In the genomic region with DNA sequence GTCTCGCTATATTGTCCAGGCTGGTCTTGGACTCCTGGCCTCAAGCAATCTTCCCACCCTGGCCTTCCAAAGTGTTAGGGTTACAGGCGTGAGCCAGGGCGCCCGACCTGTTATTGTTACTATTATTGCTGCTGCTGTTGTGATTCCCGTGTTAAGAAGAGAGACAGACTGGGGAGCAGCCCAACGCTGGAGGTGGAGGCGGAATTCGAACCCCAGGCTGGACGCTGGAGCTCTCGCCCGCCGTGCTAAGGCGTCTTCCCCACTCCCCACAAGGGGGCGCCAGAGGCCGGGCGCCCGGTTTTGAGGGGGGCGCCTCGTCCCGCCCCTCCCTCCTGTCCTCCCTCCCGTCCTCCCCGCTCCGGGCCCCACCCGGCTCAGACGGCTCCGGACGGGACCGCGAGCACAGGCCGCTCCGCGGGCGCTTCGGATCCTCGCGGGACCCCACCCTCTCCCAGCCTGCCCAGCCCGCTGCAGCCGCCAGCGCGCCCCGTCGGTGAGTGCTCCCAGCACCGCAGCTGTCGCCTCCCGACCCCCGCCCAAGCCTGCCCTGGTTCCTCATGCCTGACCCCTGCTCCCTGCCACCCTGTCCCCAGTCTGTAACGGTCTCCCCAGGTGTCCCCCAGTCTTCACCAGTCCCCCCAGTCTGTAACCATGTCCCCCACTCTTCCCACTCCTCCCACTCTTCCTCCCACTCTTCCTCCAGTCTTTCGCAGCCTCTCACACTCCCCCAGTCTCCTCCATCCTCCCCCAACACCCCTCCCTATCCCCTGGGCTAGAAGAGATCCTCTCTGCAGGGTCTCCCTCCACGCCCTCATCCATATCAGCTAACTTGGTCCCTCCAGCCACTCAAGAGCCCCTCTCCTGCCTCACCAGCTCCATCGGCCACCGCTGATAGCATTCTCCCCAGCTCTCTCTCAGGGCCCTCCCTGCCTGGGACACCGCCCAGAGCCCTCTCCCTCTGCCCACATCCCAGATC, we compare ENCODE assay signal across 1 cellular context.
A peak's percentile ranks its signal among the peaks of the same experiment; 100 is the strongest.
TF ChIP-seq lines count a peak whose summit lies in the region.

EHD2 (plus strand) TSS at position 377 of the 976 bp plus-strand sequence. CDS start 3,191 bp downstream, outside the sequence.

TF ChIP-seq in K562, 482 proteins besides CTCF, POLR2A, EP300 and RAD21 (continued from another document and continues in another):
- no peak for TF ChIP-seq ZBTB12 (CRISPR knock-in tag; IDR thresholded peaks at IDR 0.05)
- TF ChIP-seq ZNF174 (CRISPR knock-in tag; IDR thresholded peaks at IDR 0.05) = no peak
- no peak for TF ChIP-seq ZNF518B (CRISPR knock-in tag; IDR thresholded peaks at IDR 0.05)
- no peak for TF ChIP-seq CAMTA2 (CRISPR knock-in tag; conservative IDR thresholded peaks at IDR 0.05)
- no peak for TF ChIP-seq ZNF445 (CRISPR knock-in tag; IDR thresholded peaks at IDR 0.05; ENCODE audit: low read depth)
- TF ChIP-seq GATAD2B (IDR thresholded peaks at IDR 0.05; ENCODE audit: borderline replicate concordance) = no peak
- no peak for TF ChIP-seq IFI16 (CRISPR knock-in tag; IDR thresholded peaks at IDR 0.05)
- peak; percentile 53 for TF ChIP-seq CC2D1A (IDR thresholded peaks at IDR 0.05)
- TF ChIP-seq ZNF444 (CRISPR knock-in tag; IDR thresholded peaks at IDR 0.05) = no peak
- TF ChIP-seq, protein P1, sequence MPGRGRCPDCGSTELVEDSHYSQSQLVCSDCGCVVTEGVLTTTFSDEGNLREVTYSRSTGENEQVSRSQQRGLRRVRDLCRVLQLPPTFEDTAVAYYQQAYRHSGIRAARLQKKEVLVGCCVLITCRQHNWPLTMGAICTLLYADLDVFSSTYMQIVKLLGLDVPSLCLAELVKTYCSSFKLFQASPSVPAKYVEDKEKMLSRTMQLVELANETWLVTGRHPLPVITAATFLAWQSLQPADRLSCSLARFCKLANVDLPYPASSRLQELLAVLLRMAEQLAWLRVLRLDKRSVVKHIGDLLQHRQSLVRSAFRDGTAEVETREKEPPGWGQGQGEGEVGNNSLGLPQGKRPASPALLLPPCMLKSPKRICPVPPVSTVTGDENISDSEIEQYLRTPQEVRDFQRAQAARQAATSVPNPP (IDR thresholded peaks at IDR 0.05; ENCODE audit: borderline replicate concordance, insufficient read depth, insufficient read length) = no peak
- no peak for TF ChIP-seq TEAD4 (IDR thresholded peaks at IDR 0.05; ENCODE audit: low read length)
- no peak for TF ChIP-seq TEAD4 (CRISPR knock-in tag; IDR thresholded peaks at IDR 0.05; ENCODE audit: borderline replicate concordance)
- TF ChIP-seq E2F4 (CRISPR knock-in tag; IDR thresholded peaks at IDR 0.05; ENCODE audit: low read depth) = no peak
- TF ChIP-seq FOS (IDR thresholded peaks at IDR 0.05; ENCODE audit: extremely low read depth, insufficient read length) = no peak
- peak; percentile 73 for TF ChIP-seq DPF2 (IDR thresholded peaks at IDR 0.05)
- peak; percentile 55 for TF ChIP-seq FIP1L1 (IDR thresholded peaks at IDR 0.05; ENCODE audit: low read depth, low read length, poor library complexity, severe bottlenecking)
- no peak for TF ChIP-seq POLR2AphosphoS2 (IDR thresholded peaks at IDR 0.05; ENCODE audit: low read length)
- TF ChIP-seq, protein P2, sequence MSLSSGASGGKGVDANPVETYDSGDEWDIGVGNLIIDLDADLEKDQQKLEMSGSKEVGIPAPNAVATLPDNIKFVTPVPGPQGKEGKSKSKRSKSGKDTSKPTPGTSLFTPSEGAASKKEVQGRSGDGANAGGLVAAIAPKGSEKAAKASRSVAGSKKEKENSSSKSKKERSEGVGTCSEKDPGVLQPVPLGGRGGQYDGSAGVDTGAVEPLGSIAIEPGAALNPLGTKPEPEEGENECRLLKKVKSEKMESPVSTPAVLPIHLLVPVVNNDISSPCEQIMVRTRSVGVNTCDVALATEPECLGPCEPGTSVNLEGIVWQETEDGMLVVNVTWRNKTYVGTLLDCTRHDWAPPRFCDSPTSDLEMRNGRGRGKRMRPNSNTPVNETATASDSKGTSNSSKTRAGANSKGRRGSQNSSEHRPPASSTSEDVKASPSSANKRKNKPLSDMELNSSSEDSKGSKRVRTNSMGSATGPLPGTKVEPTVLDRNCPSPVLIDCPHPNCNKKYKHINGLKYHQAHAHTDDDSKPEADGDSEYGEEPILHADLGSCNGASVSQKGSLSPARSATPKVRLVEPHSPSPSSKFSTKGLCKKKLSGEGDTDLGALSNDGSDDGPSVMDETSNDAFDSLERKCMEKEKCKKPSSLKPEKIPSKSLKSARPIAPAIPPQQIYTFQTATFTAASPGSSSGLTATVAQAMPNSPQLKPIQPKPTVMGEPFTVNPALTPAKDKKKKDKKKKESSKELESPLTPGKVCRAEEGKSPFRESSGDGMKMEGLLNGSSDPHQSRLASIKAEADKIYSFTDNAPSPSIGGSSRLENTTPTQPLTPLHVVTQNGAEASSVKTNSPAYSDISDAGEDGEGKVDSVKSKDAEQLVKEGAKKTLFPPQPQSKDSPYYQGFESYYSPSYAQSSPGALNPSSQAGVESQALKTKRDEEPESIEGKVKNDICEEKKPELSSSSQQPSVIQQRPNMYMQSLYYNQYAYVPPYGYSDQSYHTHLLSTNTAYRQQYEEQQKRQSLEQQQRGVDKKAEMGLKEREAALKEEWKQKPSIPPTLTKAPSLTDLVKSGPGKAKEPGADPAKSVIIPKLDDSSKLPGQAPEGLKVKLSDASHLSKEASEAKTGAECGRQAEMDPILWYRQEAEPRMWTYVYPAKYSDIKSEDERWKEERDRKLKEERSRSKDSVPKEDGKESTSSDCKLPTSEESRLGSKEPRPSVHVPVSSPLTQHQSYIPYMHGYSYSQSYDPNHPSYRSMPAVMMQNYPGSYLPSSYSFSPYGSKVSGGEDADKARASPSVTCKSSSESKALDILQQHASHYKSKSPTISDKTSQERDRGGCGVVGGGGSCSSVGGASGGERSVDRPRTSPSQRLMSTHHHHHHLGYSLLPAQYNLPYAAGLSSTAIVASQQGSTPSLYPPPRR (CRISPR knock-in tag; IDR thresholded peaks at IDR 0.05; ENCODE audit: borderline replicate concordance) = no peak
- no peak for TF ChIP-seq NFE2L1 (tag; IDR thresholded peaks at IDR 0.05; ENCODE audit: borderline replicate concordance, low read depth)
- TF ChIP-seq ZNF57 (CRISPR knock-in tag; IDR thresholded peaks at IDR 0.05) = no peak
- TF ChIP-seq, protein P3, sequence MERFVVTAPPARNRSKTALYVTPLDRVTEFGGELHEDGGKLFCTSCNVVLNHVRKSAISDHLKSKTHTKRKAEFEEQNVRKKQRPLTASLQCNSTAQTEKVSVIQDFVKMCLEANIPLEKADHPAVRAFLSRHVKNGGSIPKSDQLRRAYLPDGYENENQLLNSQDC (CRISPR knock-in tag; IDR thresholded peaks at IDR 0.05) = no peak
- TF ChIP-seq SUPT5H (IDR thresholded peaks at IDR 0.05) = peak; percentile 65; the same call in 1 of the 2 replicates
- TF ChIP-seq E2F5 (CRISPR knock-in tag; IDR thresholded peaks at IDR 0.05) = no peak
- no peak for TF ChIP-seq ZNF41 (CRISPR knock-in tag; conservative IDR thresholded peaks at IDR 0.05)
- TF ChIP-seq ZNF121 (CRISPR knock-in tag; conservative IDR thresholded peaks at IDR 0.05) = peak; percentile 98
- no peak for TF ChIP-seq ZNF668 (CRISPR knock-in tag; IDR thresholded peaks at IDR 0.05)
- no peak for TF ChIP-seq SRSF9 (IDR thresholded peaks at IDR 0.05; ENCODE audit: borderline replicate concordance, low read depth, low read length)
- TF ChIP-seq, protein P4, sequence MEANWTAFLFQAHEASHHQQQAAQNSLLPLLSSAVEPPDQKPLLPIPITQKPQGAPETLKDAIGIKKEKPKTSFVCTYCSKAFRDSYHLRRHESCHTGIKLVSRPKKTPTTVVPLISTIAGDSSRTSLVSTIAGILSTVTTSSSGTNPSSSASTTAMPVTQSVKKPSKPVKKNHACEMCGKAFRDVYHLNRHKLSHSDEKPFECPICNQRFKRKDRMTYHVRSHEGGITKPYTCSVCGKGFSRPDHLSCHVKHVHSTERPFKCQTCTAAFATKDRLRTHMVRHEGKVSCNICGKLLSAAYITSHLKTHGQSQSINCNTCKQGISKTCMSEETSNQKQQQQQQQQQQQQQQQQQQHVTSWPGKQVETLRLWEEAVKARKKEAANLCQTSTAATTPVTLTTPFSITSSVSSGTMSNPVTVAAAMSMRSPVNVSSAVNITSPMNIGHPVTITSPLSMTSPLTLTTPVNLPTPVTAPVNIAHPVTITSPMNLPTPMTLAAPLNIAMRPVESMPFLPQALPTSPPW (CRISPR knock-in tag; IDR thresholded peaks at IDR 0.05) = peak; percentile 97
- no peak for TF ChIP-seq FOXM1 (IDR thresholded peaks at IDR 0.05; ENCODE audit: low read depth)
- TF ChIP-seq FOXM1 (CRISPR knock-in tag; IDR thresholded peaks at IDR 0.05; ENCODE audit: low read depth) = no peak
- no peak for TF ChIP-seq CBX3 (IDR thresholded peaks at IDR 0.05; ENCODE audit: borderline replicate concordance in 1 of 2, low read length in 2 of 2)
- no peak for TF ChIP-seq HIVEP1 (CRISPR knock-in tag; IDR thresholded peaks at IDR 0.05)
- peak; percentile 87 for TF ChIP-seq DEAF1 (CRISPR knock-in tag; IDR thresholded peaks at IDR 0.05)
- TF ChIP-seq BACH1 (tag; IDR thresholded peaks at IDR 0.05) = no peak
- TF ChIP-seq SP2 (IDR thresholded peaks at IDR 0.05; ENCODE audit: extremely low read depth, low read depth, low read length, poor library complexity, severe bottlenecking) = no peak
- peak; percentile 65; the same call in 1 of the 2 replicates for TF ChIP-seq STAG1 (CRISPR knock-in tag; IDR thresholded peaks at IDR 0.05; ENCODE audit: borderline replicate concordance)
- TF ChIP-seq, protein P5, sequence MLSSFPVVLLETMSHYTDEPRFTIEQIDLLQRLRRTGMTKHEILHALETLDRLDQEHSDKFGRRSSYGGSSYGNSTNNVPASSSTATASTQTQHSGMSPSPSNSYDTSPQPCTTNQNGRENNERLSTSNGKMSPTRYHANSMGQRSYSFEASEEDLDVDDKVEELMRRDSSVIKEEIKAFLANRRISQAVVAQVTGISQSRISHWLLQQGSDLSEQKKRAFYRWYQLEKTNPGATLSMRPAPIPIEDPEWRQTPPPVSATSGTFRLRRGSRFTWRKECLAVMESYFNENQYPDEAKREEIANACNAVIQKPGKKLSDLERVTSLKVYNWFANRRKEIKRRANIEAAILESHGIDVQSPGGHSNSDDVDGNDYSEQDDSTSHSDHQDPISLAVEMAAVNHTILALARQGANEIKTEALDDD (IDR thresholded peaks at IDR 0.05) = no peak
- TF ChIP-seq TCF3 (CRISPR knock-in tag; IDR thresholded peaks at IDR 0.05) = no peak
- no peak for TF ChIP-seq LEF1 (IDR thresholded peaks at IDR 0.05)
